ENCODE assay signal across 1 cellular context in the genomic region with DNA sequence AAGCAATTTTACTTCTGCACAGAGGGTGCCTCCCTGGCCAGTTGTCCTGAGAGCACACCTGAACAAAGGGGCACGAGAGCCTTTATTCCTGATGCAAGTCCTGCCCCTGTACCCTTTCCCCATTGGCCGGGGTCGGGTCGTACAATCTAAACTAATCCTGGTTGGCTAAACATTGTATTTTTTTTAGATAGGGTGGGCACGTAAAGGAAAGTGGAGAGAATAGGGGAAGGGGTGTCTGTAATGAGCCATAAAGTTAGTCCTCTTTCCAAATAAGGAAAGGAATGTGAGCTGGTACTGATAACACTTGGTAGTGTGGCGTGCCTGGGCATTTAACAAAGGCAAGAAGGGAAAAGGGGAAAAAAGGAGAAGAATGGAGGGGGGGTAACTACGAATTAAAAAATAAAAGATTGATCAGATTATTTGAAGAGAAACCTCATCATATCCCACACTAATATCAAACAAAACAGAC.
A peak's percentile ranks its signal among the peaks of the same experiment; 100 is the strongest.
TF ChIP-seq lines count a peak whose summit lies in the region.

No MANE protein-coding gene starts in this region.

TF ChIP-seq in HepG2, 621 proteins besides CTCF, POLR2A, EP300 and RAD21:
- TF ChIP-seq HNRNPK (IDR thresholded peaks at IDR 0.05; ENCODE audit: low read depth, low read length, poor library complexity, severe bottlenecking) = peak; percentile 77
